ENCODE assay signal across 24 cellular contexts in genomic region chr4:8852118-8852704, GRCh38. TPM values are rescaled to one million over a fixed set of nuclear protein-coding genes. Genes with fewer than 3 reads are reported as not detected.
DNase-seq lines count a peak whose midpoint lies in the region; ATAC-seq, FAIRE-seq and TF ChIP-seq lines count a peak whose summit lies in the region.
"Had no signal": no experiment of that assay in that cellular context is flagged by ENCODE, and none has a peak within 500 bp of the region (broad histone marks: within the 10 kb centered on the region; RNA-seq: fewer than 3 reads in every experiment).

No MANE protein-coding gene starts in this region.

- FAIRE-seq in kidney (lab: Jason Lieb, UNC): no peak
- FAIRE-seq: GM12891 had no signal

- DNase-seq in left cardiac atrium (peak; percentile 7), heart right ventricle (no peak), NCI-H69 (lab: John Stamatoyannopoulos, UW) (peak; percentile 62), kidney (peak; percentile 29), spleen (peak; percentile 55), cerebellar nuclear complex (lab: John Stamatoyannopoulos, UW) (no peak)
- no peak for DNase-seq in stimulated activated CD4-positive, alpha-beta T cell treated with anti-CD3 and anti-CD28 coated beads, Interleukin-1b, Interleukin-23, amount 100 ng/mL, for 48 hours
- DNase-seq: BE2C; CD4-positive, alpha-beta T cell; COR-L47; HCEC 1CT; NCI-H1092 treated with DMSO at 0.1 percent for 48 hours; NCI-H1436 treated with DMSO at 0.1 percent for 48 hours; NCI-H1930; NCI-H226; NCI-H524; NCI-H82; SJCRH30 had no signal

- H3K4me1 ChIP-seq in heart right ventricle (peaks cover 0 to 8% (median 4%) of the 10 kb centered on the region in 9 donors), kidney (ENCODE audit: control insufficient read depth in 1 of 2, insufficient read depth in 1 of 2, low read depth in 1 of 2, low read length in 2 of 2) (no peaks in the 10 kb centered on the region), spleen (peaks cover 0 to 14% (median 6%) of the 10 kb centered on the region in 6 donors)
- H3K4me1 ChIP-seq: SJCRH30 had no signal

- H3K27ac ChIP-seq in heart right ventricle: no peak overlapping the region
- H3K27ac ChIP-seq in kidney (ENCODE audit: low read depth in 2 of 2, low read length in 2 of 2): no peak overlapping the region
- no peak overlapping the region for H3K27ac ChIP-seq in spleen
- H3K27ac ChIP-seq: KMS-11, SJCRH30 had no signal

- H3K4me3 ChIP-seq in heart right ventricle: no peak overlapping the region
- no peak overlapping the region for H3K4me3 ChIP-seq in kidney (ENCODE audit: low read length in 2 of 2)
- no peak overlapping the region for H3K4me3 ChIP-seq in spleen
- H3K4me3 ChIP-seq: GM23338, SJCRH30 had no signal

- H3K27me3 ChIP-seq in heart right ventricle (peaks cover 22 to 100% (median 89%) of the 10 kb centered on the region in 7 donors), spleen (replicated peaks in 1 of 7) (peaks cover 0 to 95% (median 49%) of the 10 kb centered on the region in 7 donors)
- H3K27me3 ChIP-seq: BE2C had no signal

- H3K9ac ChIP-seq in kidney (ENCODE audit: low read length in 2 of 2): no peak overlapping the region
- H3K9ac ChIP-seq: KMS-11 had no signal

- intact Hi-C loops in left cardiac atrium (cut with DNase I) (no loop called here), heart right ventricle (cut with DNase I) (no loop called here), kidney (cut with DNase I) (no loop called here), spleen (cut with DNase I; ENCODE audit: low total_unique reads) (no loop called here)

- 70 to 71% methylated on average over 17 of the region's 17 CpGs for WGBS in heart right ventricle, 2 donors
- WGBS in spleen, 5 donors: 62 to 67% (median 64%) methylated on average over 15 to 17 of the region's 17 CpGs

- no peaks in the 10 kb centered on the region for H3K36me3 ChIP-seq in heart right ventricle
- no peaks in the 10 kb centered on the region for H3K36me3 ChIP-seq in kidney (ENCODE audit: control insufficient read depth in 1 of 2, insufficient read depth in 2 of 2, low read length in 2 of 2)
- no peaks in the 10 kb centered on the region for H3K36me3 ChIP-seq in spleen
- H3K36me3 ChIP-seq: BE2C, SJCRH30 had no signal

- no peak for TF ChIP-seq POLR2A in spleen (IDR thresholded peaks at IDR 0.05)

- no peak for TF ChIP-seq CTCF in heart right ventricle (IDR thresholded peaks at IDR 0.05)
- no peak for TF ChIP-seq CTCF in kidney (IDR thresholded peaks at IDR 0.05; ENCODE audit: borderline replicate concordance, extremely low read depth, insufficient read depth)
- TF ChIP-seq CTCF in spleen (IDR thresholded peaks at IDR 0.05 in 8 of 11, conservative IDR thresholded peaks at IDR 0.05 in 3 of 11): no peak

- H3K9me3 ChIP-seq in heart right ventricle (peaks cover 0 to 10% (median 0%) of the 10 kb centered on the region in 11 donors), kidney (ENCODE audit: control insufficient read depth in 1 of 2, low read length in 2 of 2) (peaks cover 0 to 7% of the 10 kb centered on the region in 2 donors), spleen (peaks cover 0 to 15% (median 7%) of the 10 kb centered on the region in 8 donors)
- H3K9me3 ChIP-seq: BE2C, SJCRH30 had no signal

- ATAC-seq in left cardiac atrium (no peak), heart right ventricle (no peak)
- ATAC-seq: GM23338, Panc1 had no signal

RNA-seq across cellular contexts. Expression of gene HMX1, which starts 19.4 kb away (rescaled TPM):
- total RNA-seq in left cardiac atrium (not detected), heart right ventricle (under 1 TPM in 1 of 10 donors, not detected in 9; 0.15 TPM), kidney (not detected), spleen (not detected)
- polyA plus RNA-seq in heart right ventricle (not detected), kidney (ENCODE audit: insufficient read depth, low read depth, low replicate concordance) (not detected), spleen (not detected)
- total RNA-seq: CD4-positive, alpha-beta T cell; G401; HT1080; SJCRH30 had no signal
- polyA plus RNA-seq: GM23338 had no signal

Comparison
In these comparisons a context has a peak if more than half of its experiments do, and no peak if none do; other contexts are left out.
1. DNase-seq: peak in left cardiac atrium (single experiment), NCI-H69 (single experiment), kidney (single experiment) and spleen (single experiment); none in heart right ventricle (0 of 2), stimulated activated CD4-positive, alpha-beta T cell treated with anti-CD3 and anti-CD28 coated beads, Interleukin-1b, Interleukin-23, amount 100 ng/mL, for 48 hours (single experiment) and cerebellar nuclear complex (0 of 2).